8 cellular contexts compared by ENCODE assay signal in genomic region chr13:41019578-41020347, GRCh38. TPM values are rescaled to one million over a fixed set of nuclear protein-coding genes. Genes with fewer than 3 reads are reported as not detected.
DNase-seq lines count a peak whose midpoint lies in the region; ATAC-seq and TF ChIP-seq lines count a peak whose summit lies in the region.

No MANE protein-coding gene starts in this region.

- WGBS in smooth muscle cell (ENCODE audit: low lambda C conversion rate), result 84% methylated on average over 2 of the region's 2 CpGs

- H3K9ac ChIP-seq in smooth muscle cell (ENCODE audit: low read depth), result peak overlapping the region; percentile 82

- intact Hi-C loops in left cardiac atrium (cut with DNase I), result no loop called here

- H3F3A ChIP-seq in smooth muscle cell (ENCODE audit: low read depth), result no peaks in the 10 kb centered on the region

- H3K9me3 Mint-ChIP-seq in activated T-cell treated with anti-CD3 and anti-CD28 coated beads, Interleukin-2, amount 50 U/mL, for 72 hours, result no peaks in the 10 kb centered on the region

- TF ChIP-seq CTCF in smooth muscle cell (IDR thresholded peaks at IDR 0.05; ENCODE audit: borderline replicate concordance, insufficient read depth, poor library complexity, severe bottlenecking), result no peak

- peaks cover 20% of the 10 kb centered on the region for H3K4me1 ChIP-seq in smooth muscle cell (ENCODE audit: low read depth)

- H3K27ac ChIP-seq in smooth muscle cell (ENCODE audit: low read depth), result peak overlapping the region; percentile 89

- no peaks in the 10 kb centered on the region for H3K27me3 ChIP-seq in smooth muscle cell (ENCODE audit: low read depth)

- H3K4me1 Mint-ChIP-seq in activated T-cell treated with anti-CD3 and anti-CD28 coated beads, Interleukin-2, amount 50 U/mL, for 72 hours (ENCODE audit: low read depth), result peaks cover 41% of the 10 kb centered on the region

- H3K79me2 ChIP-seq in smooth muscle cell (ENCODE audit: low read depth), result peaks cover 96% of the 10 kb centered on the region

- ATAC-seq in GM21447 (IDR thresholded peaks at IDR 0.05; ENCODE audit: unreplicated experiment) (peak; percentile 32), left cardiac atrium (peak; percentile 17 to 39)
- no peak for ATAC-seq in activated T-cell treated with anti-CD3 and anti-CD28 coated beads, Interleukin-2, amount 50 U/mL, for 72 hours (replicated peaks in 1 of 2)

- H3K27ac Mint-ChIP-seq in activated T-cell treated with anti-CD3 and anti-CD28 coated beads, Interleukin-2, amount 50 U/mL, for 72 hours, result no peak overlapping the region

- H4K20me1 ChIP-seq in smooth muscle cell (ENCODE audit: low read depth), result peaks cover 72% of the 10 kb centered on the region

- H3K4me3 ChIP-seq in smooth muscle cell, result peak overlapping the region; percentile 59

- peaks cover 3 to 13% of the 10 kb centered on the region in 2 donors for H3K36me3 Mint-ChIP-seq in activated T-cell treated with anti-CD3 and anti-CD28 coated beads, Interleukin-2, amount 50 U/mL, for 72 hours (ENCODE audit: insufficient read depth in 2 of 2)

- no peaks in the 10 kb centered on the region for H3K27me3 Mint-ChIP-seq in activated T-cell treated with anti-CD3 and anti-CD28 coated beads, Interleukin-2, amount 50 U/mL, for 72 hours (ENCODE audit: low read depth)

- no peaks in the 10 kb centered on the region for H3K36me3 ChIP-seq in smooth muscle cell (ENCODE audit: low read depth)

- no peaks in the 10 kb centered on the region for H3K9me3 ChIP-seq in smooth muscle cell (replicated peaks; ENCODE audit: low read depth)

- H2AFZ ChIP-seq in smooth muscle cell (ENCODE audit: low read depth), result no peak overlapping the region

- DNase-seq in NCI-H69 (lab: John Stamatoyannopoulos, UW) (peak; percentile 22), left cardiac atrium (no peak), smooth muscle cell (lab: John Stamatoyannopoulos, UW; ENCODE audit: unreplicated experiment) (no peak), DMS153 treated with DMSO at 0.1 percent for 48 hours (lab: John Stamatoyannopoulos, UW; ENCODE audit: unreplicated experiment) (no peak), pons (ENCODE audit: low spot score) (no peak), GF-D8 (lab: John Stamatoyannopoulos, UW) (no peak)
- DNase-seq in activated T-cell treated with anti-CD3 and anti-CD28 coated beads, Interleukin-2, amount 50 U/mL, for 72 hours, result no peak

- no peak overlapping the region for H3K4me3 Mint-ChIP-seq in activated T-cell treated with anti-CD3 and anti-CD28 coated beads, Interleukin-2, amount 50 U/mL, for 72 hours

- H3K4me2 ChIP-seq in smooth muscle cell, result peak overlapping the region; percentile 71

RNA-seq across cellular contexts. Expression of gene ELF1, which starts 0.6 kb away (rescaled TPM):
- total RNA-seq in left cardiac atrium (10 to 100 TPM; 40.1 to 50.7 TPM), smooth muscle cell (31.8 and 53.1 TPM in 2 replicates)
- 21.2 and 28.7 TPM in 2 replicates for polyA plus RNA-seq in smooth muscle cell
- total RNA-seq in activated T-cell treated with anti-CD3 and anti-CD28 coated beads, Interleukin-2, amount 50 U/mL, for 72 hours, result 100 to 1,000 TPM; 106 to 117 TPM

RNA-seq across cellular contexts. Expression of gene WBP4, which starts 41.5 kb away (rescaled TPM):
- total RNA-seq in left cardiac atrium (10 to 100 TPM; 14.3 to 15.8 TPM), smooth muscle cell (4.7 and 9.7 TPM in 2 replicates)
- polyA plus RNA-seq in smooth muscle cell, result 5.0 and 5.9 TPM in 2 replicates
- total RNA-seq in activated T-cell treated with anti-CD3 and anti-CD28 coated beads, Interleukin-2, amount 50 U/mL, for 72 hours, result 10 to 100 TPM in 1 of 2 donors, 1 to 10 TPM in 1; 9.9 to 12.1 TPM

Comparison
In these comparisons a context has a peak if more than half of its experiments do, and no peak if none do; other contexts are left out.
1. ATAC-seq: peak in GM21447 (single experiment) and left cardiac atrium (2 of 2); none in activated T-cell treated with anti-CD3 and anti-CD28 coated beads, Interleukin-2, amount 50 U/mL, for 72 hours (0 of 2).